23 cellular contexts compared by ENCODE assay signal in genomic region chr9:137951597-137952490, GRCh38.
"Had no signal": no experiment of that assay in that cellular context is flagged by ENCODE, and none has a peak within 500 bp of the region (broad histone marks: within the 10 kb centered on the region; RNA-seq: fewer than 3 reads in every experiment).

No MANE protein-coding gene starts in this region.

- H3K27ac ChIP-seq: coronary artery, gastrocnemius medialis, hepatocyte, ovary, psoas muscle, right lobe of liver, tibial artery had no signal

- H3K36me3 ChIP-seq: gastrocnemius medialis, ovary, right lobe of liver, tibial artery had no signal

- H3K4me3 ChIP-seq: coronary artery, gastrocnemius medialis, hepatocyte, mucosa of descending colon, ovary, psoas muscle, right lobe of liver, tibial artery had no signal

- H3K27me3 ChIP-seq: hepatocyte, ovary, right lobe of liver had no signal

- H3K9me3 ChIP-seq: gastrocnemius medialis, ovary, psoas muscle, right lobe of liver, tibial artery had no signal

- DNase-seq: dermis blood vessel endothelial cell; effector memory CD4-positive, alpha-beta T cell; erythroblast; gastrocnemius medialis; head of caudate nucleus; kidney; mesenchymal stem cell; mucosa of descending colon; naive B cell; ovary; psoas muscle; right lobe of liver; small intestine; stimulated activated CD4-positive, alpha-beta T cell treated with anti-CD3 and anti-CD28 coated beads, Interleukin-1b, Interleukin-23, amount 100 ng/mL, for 48 hours; stimulated activated CD4-positive, alpha-beta T cell treated with anti-CD3 and anti-CD28 coated beads, Interleukin-4, amount 100 ng/mL, for 1 hour; stimulated activated CD8-positive, alpha-beta memory T cell treated with anti-CD3 and anti-CD28 coated beads, Interleukin-4, amount 100 ng/mL, for 48 hours; stimulated activated naive CD4-positive, alpha-beta T cell; stimulated activated naive CD8-positive, alpha-beta T cell treated with anti-CD3 and anti-CD28 coated beads, Interleukin-15, amount 100 ng/mL, for 72 hours; tibial artery had no signal

- H2AFZ ChIP-seq: hepatocyte had no signal

- H3K4me1 ChIP-seq: gastrocnemius medialis, psoas muscle, right lobe of liver, tibial artery had no signal

- ATAC-seq: gastrocnemius medialis; left lobe of liver; mucosa of descending colon; natural killer cell treated with Interleukin-12 subunit alpha and Interleukin-12 subunit beta and Interleukin-15 and Interleukin-18, amount 100 ng/mL, for 72 hours; psoas muscle; right lobe of liver; stimulated activated naive CD8-positive, alpha-beta T cell treated with anti-CD3 and anti-CD28 coated beads, Interleukin-15, amount 100 ng/mL, for 72 hours had no signal

- H3K4me2 ChIP-seq: hepatocyte had no signal
